ENCODE assay signal across 19 cellular contexts in the genomic region with DNA sequence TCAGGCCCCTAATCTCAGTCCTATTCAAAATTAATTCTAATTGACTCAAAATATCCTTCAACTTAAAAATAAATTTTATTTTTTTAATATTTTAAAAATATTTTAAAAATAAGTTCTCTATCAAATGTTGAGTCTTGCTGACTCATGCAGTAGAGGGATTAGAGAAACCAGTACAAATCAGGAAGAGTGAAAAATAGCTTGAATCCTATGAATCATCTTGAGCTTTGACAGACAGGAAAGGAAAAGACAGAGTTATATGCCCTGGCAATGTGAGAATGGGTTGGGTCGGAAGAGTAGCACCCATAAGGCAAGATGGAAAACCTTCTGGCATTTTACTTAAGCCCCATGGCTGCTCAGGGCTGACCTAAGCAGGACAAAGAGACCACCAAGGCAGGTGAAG.
A peak's percentile ranks its signal among the peaks of the same experiment; 100 is the strongest.
DNase-seq lines count a peak whose midpoint lies in the region; ATAC-seq, FAIRE-seq and TF ChIP-seq lines count a peak whose summit lies in the region.
"Had no signal": no experiment of that assay in that cellular context is flagged by ENCODE, and none has a peak within 500 bp of the region (broad histone marks: within the 10 kb centered on the region; RNA-seq: fewer than 3 reads in every experiment).

No MANE protein-coding gene starts in this region.

- H3K79me2 ChIP-seq in K562 (ENCODE audit: control insufficient read depth, insufficient read depth, low read length) = no peaks in the 10 kb centered on the region
- H3K79me2 ChIP-seq in mesendoderm (ENCODE audit: control insufficient read depth, insufficient read depth, low read length) = no peaks in the 10 kb centered on the region

- no peak overlapping the region for H3K4me2 ChIP-seq in K562 (ENCODE audit: insufficient read depth, low read length)
- H3K4me2 ChIP-seq in mesenchymal stem cell (ENCODE audit: low read length, poor library complexity, severe bottlenecking) = no peak overlapping the region
- no peak overlapping the region for H3K4me2 ChIP-seq in mesendoderm (ENCODE audit: low read length)

- H3K4ac ChIP-seq in mesenchymal stem cell (ENCODE audit: low read depth in 1 of 2, low read length in 2 of 2) = no peak overlapping the region
- no peak overlapping the region for H3K4ac ChIP-seq in mesendoderm (ENCODE audit: low read depth, low read length)

- no peak for TF ChIP-seq RAD21 in K562 (CRISPR knock-in tag; conservative IDR thresholded peaks at IDR 0.05 in 1 of 2, IDR thresholded peaks at IDR 0.05 in 1 of 2)

- peak overlapping the region in 1 of 2 experiments; percentile 8 for H2BK12ac ChIP-seq in mesenchymal stem cell (ENCODE audit: low read length in 2 of 2)

- H2AFZ ChIP-seq in K562 (ENCODE audit: low read depth, low read length) = no peak overlapping the region
- H2AFZ ChIP-seq in mesenchymal stem cell (ENCODE audit: low read depth, low read length) = no peak overlapping the region

- in situ Hi-C loops in K562 (cut with MboI) = no loop called here

- H4K20me1 ChIP-seq in K562 (replicated peaks; ENCODE audit: control insufficient read depth, insufficient read depth, low read length) = no peaks in the 10 kb centered on the region

- H2BK120ac ChIP-seq in mesenchymal stem cell (ENCODE audit: low read depth, low read length) = no peak overlapping the region
- no peak overlapping the region for H2BK120ac ChIP-seq in mesendoderm (ENCODE audit: low read depth, low read length)

- H3K18ac ChIP-seq in mesenchymal stem cell (ENCODE audit: low read depth in 1 of 2, low read length in 2 of 2) = no peak overlapping the region
- no peak overlapping the region for H3K18ac ChIP-seq in mesendoderm (ENCODE audit: low read length)

- H3K4me3 ChIP-seq in Caco-2 (ENCODE audit: low read depth, low read length) (no peak overlapping the region), K562 (no peak overlapping the region), mesenchymal stem cell (ENCODE audit: insufficient read depth in 1 of 2, low read depth in 1 of 2, low read length in 2 of 2) (no peak overlapping the region), mesendoderm (ENCODE audit: low read length) (no peak overlapping the region)
- H3K4me3 ChIP-seq: HAP-1, prostate gland had no signal

- TF ChIP-seq EP300 in K562 (IDR thresholded peaks at IDR 0.05; ENCODE audit: low read length) = no peak

- H3K27ac ChIP-seq in K562 (ENCODE audit: extremely low read depth, low read depth, low read length) = no peak overlapping the region
- H3K27ac ChIP-seq in mesenchymal stem cell (ENCODE audit: low read length, poor library complexity, severe bottlenecking) = no peak overlapping the region
- H3K27ac ChIP-seq in mesendoderm (ENCODE audit: low read depth, low read length) = no peak overlapping the region
- H3K27ac ChIP-seq: C4-2B, prostate gland had no signal

- ATAC-seq in K562 = no peak

- BruUV-seq in Caco-2 (replicated peaks; lab: Mats Ljungman, UMichigan) (no TSS peak), K562 (replicated peaks; lab: Mats Ljungman, UMichigan) (no TSS peak)

- no peak overlapping the region for H4K8ac ChIP-seq in mesenchymal stem cell (ENCODE audit: low read length)
- no peak overlapping the region for H4K8ac ChIP-seq in mesendoderm (ENCODE audit: low read depth, low read length)

- H3K27me3 Mint-ChIP-seq in Caco-2 (ENCODE audit: insufficient read depth, unreplicated experiment) = no peaks in the 10 kb centered on the region

- CTCF ChIA-PET in Caco-2 (lab: Charles Lee) (no interaction called here), K562 (lab: Yijun Ruan, JAX; ENCODE audit: low intra/inter-chr PET ratio) (no interaction called here)

- no peak overlapping the region for H2BK5ac ChIP-seq in mesenchymal stem cell (ENCODE audit: low read depth, low read length, poor library complexity, severe bottlenecking)
- H2BK5ac ChIP-seq in mesendoderm (ENCODE audit: low read length) = no peak overlapping the region

- TF ChIP-seq CTCF in Caco-2 (IDR thresholded peaks at IDR 0.05; ENCODE audit: insufficient read depth in 1 of 2, low read depth in 1 of 2, low read length in 1 of 2, severe bottlenecking in 1 of 2, unreplicated experiment in 1 of 2) (no peak), K562 (IDR thresholded peaks at IDR 0.05 in 2 of 3, conservative IDR thresholded peaks at IDR 0.05 in 1 of 3; ENCODE audit: insufficient read depth in 2 of 3, low read depth in 1 of 3, low read length in 3 of 3) (no peak)

- POLR2A ChIA-PET in Caco-2 (lab: Charles Lee) = no interaction called here
- POLR2A ChIA-PET in K562 (lab: Yijun Ruan, JAX) = interaction anchor here (0.6 to 1.0 kb wide), 2 partner anchors 12 to 168 kb away, joined by 3 read pairs; no protein-coding TSS in a partner anchor

- H3K23ac ChIP-seq in mesenchymal stem cell (ENCODE audit: low read length in 2 of 2) = no peak overlapping the region
- no peak overlapping the region for H3K23ac ChIP-seq in mesendoderm (ENCODE audit: low read length)

- H3K4me1 ChIP-seq in Caco-2 = 0 out of 2 replicates have a peak, but pooled peaks cover 4% of the 10 kb centered on the region
- peaks cover 0 to 15% of the 10 kb centered on the region in 2 experiments; a peak in 2 of 5 replicates for H3K4me1 ChIP-seq in K562 (replicated peaks in 1 of 2; ENCODE audit: control insufficient read depth in 2 of 2, insufficient read depth in 2 of 2, low read length in 2 of 2)
- peaks cover 2% of the 10 kb centered on the region for H3K4me1 ChIP-seq in mesenchymal stem cell (ENCODE audit: control insufficient read depth, insufficient read depth, low read depth, low read length)
- no peaks in the 10 kb centered on the region for H3K4me1 ChIP-seq in mesendoderm (ENCODE audit: control insufficient read depth, low read depth, low read length)
- H3K4me1 ChIP-seq: HAP-1, prostate gland had no signal

- H3K36me3 Mint-ChIP-seq in Caco-2 (ENCODE audit: insufficient read depth, unreplicated experiment) = no peaks in the 10 kb centered on the region
- H3K36me3 Mint-ChIP-seq: brain had no signal

- intact Hi-C loops in Caco-2 (cut with micrococcal nuclease; ENCODE audit: unreplicated experiment) (no loop called here), K562 (cut with micrococcal nuclease) (loop anchor here (5.0 kb wide), 1 partner anchor 288 kb away; no protein-coding TSS in a partner anchor)

- H2BK15ac ChIP-seq in mesenchymal stem cell (ENCODE audit: low read depth, poor library complexity, severe bottlenecking) (no peak overlapping the region), mesendoderm (replicated peaks; ENCODE audit: low read depth) (no peak overlapping the region)

- no peak for FAIRE-seq in K562 (lab: Jason Lieb, UNC)
- FAIRE-seq: G401.6 had no signal

- DNase-seq in Caco-2 (no peak), M059J (ENCODE audit: low read depth) (peak; percentile 80), K562 (ENCODE audit: extremely low read depth in 1 of 4, low spot score in 3 of 4) (no peak), mesenchymal stem cell (no peak), NCI-H524 treated with DMSO at 0.1 percent for 48 hours (lab: John Stamatoyannopoulos, UW) (no peak), NCI-H1436 treated with DMSO at 0.1 percent for 48 hours (lab: John Stamatoyannopoulos, UW) (no peak), mesendoderm (no peak)
- DNase-seq in stimulated activated naive CD4-positive, alpha-beta T cell treated with Interleukin-2 at 50 U/mL for 16 hours (lab: John Stamatoyannopoulos, UW) = no peak
- DNase-seq: activated CD4-positive, alpha-beta T cell treated with anti-CD3 and anti-CD28 coated beads for 48 hours; erythroblast; NCI-H1930; NCI-H82; stimulated activated CD4-positive, alpha-beta T cell treated with anti-CD3 and anti-CD28 coated beads, Interleukin-4, amount 100 ng/mL, for 24 hours; stimulated activated naive CD4-positive, alpha-beta T cell had no signal

- H3K4me1 Mint-ChIP-seq in Caco-2 (ENCODE audit: low read depth, unreplicated experiment) = no peaks in the 10 kb centered on the region

- no peak overlapping the region for H3K56ac ChIP-seq in mesendoderm (ENCODE audit: low read length)

- TF ChIP-seq POLR2A in K562 (conservative IDR thresholded peaks at IDR 0.05) = no peak

- no peak overlapping the region for H4K91ac ChIP-seq in mesenchymal stem cell (ENCODE audit: low read length)

- no peak overlapping the region for H3K14ac ChIP-seq in mesenchymal stem cell (ENCODE audit: low read length in 2 of 2)

- H4K5ac ChIP-seq in mesendoderm (ENCODE audit: low read length) = no peak overlapping the region

- H3K9me1 ChIP-seq in K562 (ENCODE audit: control insufficient read depth, insufficient read depth, low read length) = no peaks in the 10 kb centered on the region

- H2AK5ac ChIP-seq in mesenchymal stem cell (ENCODE audit: low read length, severe bottlenecking) = peak overlapping the region; percentile 17
- H2AK5ac ChIP-seq in mesendoderm (ENCODE audit: low read length) = no peak overlapping the region

- H3K4me3 Mint-ChIP-seq in Caco-2 (ENCODE audit: unreplicated experiment) = no peak overlapping the region
- H3K4me3 Mint-ChIP-seq: brain had no signal

- H3K27me3 ChIP-seq in Caco-2 (replicated peaks; ENCODE audit: control insufficient read depth, insufficient read depth, low read length) (no peaks in the 10 kb centered on the region), K562 (ENCODE audit: control insufficient read depth in 2 of 2, insufficient read depth in 2 of 2, low read length in 2 of 2) (no peaks in the 10 kb centered on the region), mesenchymal stem cell (ENCODE audit: control insufficient read depth in 1 of 2, insufficient read depth in 1 of 2, low read length in 2 of 2) (no peaks in the 10 kb centered on the region), mesendoderm (ENCODE audit: insufficient read depth, low read length, poor library complexity) (no peaks in the 10 kb centered on the region)

- WGBS in K562 (ENCODE audit: insufficient coverage, low coverage, missing lambda C conversion rate) = 18% methylated on average over 1 of the region's 1 CpG
- 63% methylated on average over 1 of the region's 1 CpG for WGBS in mesenchymal stem cell
- no CpG with 5 or more reads among the region's 1 CpG for WGBS in mesendoderm (ENCODE audit: extremely low coverage, insufficient coverage, low lambda C conversion rate)

- H3K79me1 ChIP-seq in mesenchymal stem cell (replicated peaks; ENCODE audit: low read length, poor library complexity, severe bottlenecking) (no peaks in the 10 kb centered on the region), mesendoderm (ENCODE audit: low read length) (no peaks in the 10 kb centered on the region)

- H3K9ac ChIP-seq in K562 (ENCODE audit: insufficient read depth in 1 of 2, low read depth in 2 of 2, low read length in 2 of 2) = no peak overlapping the region
- no peak overlapping the region for H3K9ac ChIP-seq in mesenchymal stem cell (ENCODE audit: low read length)
- no peak overlapping the region for H3K9ac ChIP-seq in mesendoderm (ENCODE audit: low read length)

- peak overlapping the region; percentile 61 for H3K27ac Mint-ChIP-seq in Caco-2 (ENCODE audit: unreplicated experiment)

- H3K9me3 ChIP-seq in Caco-2 (no peaks in the 10 kb centered on the region), K562 (replicated peaks; ENCODE audit: control insufficient read depth, insufficient read depth, low read depth, low read length) (no peaks in the 10 kb centered on the region), mesenchymal stem cell (ENCODE audit: control insufficient read depth, low read length) (no peaks in the 10 kb centered on the region)
- H3K9me3 ChIP-seq: HAP-1, prostate gland had no signal

- peaks cover 9% of the 10 kb centered on the region for H3K9me3 Mint-ChIP-seq in Caco-2 (ENCODE audit: unreplicated experiment)
- H3K9me3 Mint-ChIP-seq: brain had no signal

- H3K36me3 ChIP-seq in Caco-2 (ENCODE audit: control insufficient read depth, insufficient read depth, low read length) (no peaks in the 10 kb centered on the region), K562 (ENCODE audit: control insufficient read depth, insufficient read depth, low read length) (no peaks in the 10 kb centered on the region), mesenchymal stem cell (ENCODE audit: control insufficient read depth in 1 of 2, insufficient read depth in 2 of 2, low read depth in 1 of 2, low read length in 2 of 2) (no peaks in the 10 kb centered on the region), mesendoderm (ENCODE audit: control insufficient read depth, insufficient read depth, low read length) (no peaks in the 10 kb centered on the region)
- H3K36me3 ChIP-seq: HAP-1, prostate gland had no signal
